In genomic region chr1:26283871-26284596, GRCh38 we compare ENCODE assay signal across 8 cellular contexts. TPM values are rescaled to one million over a fixed set of nuclear protein-coding genes. Genes with fewer than 3 reads are reported as not detected.
DNase-seq lines count a peak whose midpoint lies in the region; ATAC-seq and TF ChIP-seq lines count a peak whose summit lies in the region.

No MANE protein-coding gene starts in this region.

- H3K4me1 ChIP-seq in left ventricle myocardium inferior (peaks cover 87% of the 10 kb centered on the region), mesodermal cell (ENCODE audit: control insufficient read depth, insufficient read depth, low read length, poor library complexity, severe bottlenecking) (peaks cover 45% of the 10 kb centered on the region), upper lobe of right lung (peaks cover 64% of the 10 kb centered on the region)

- H3K27me3 Mint-ChIP-seq in activated naive CD8-positive, alpha-beta T cell = no peaks in the 10 kb centered on the region

- intact Hi-C loops in left ventricle myocardium inferior (cut with micrococcal nuclease) (no loop called here), Right ventricle myocardium superior (cut with DNase I) (loop anchor here (10.0 kb wide), 1 partner anchor 81 kb away; no protein-coding TSS in a partner anchor), upper lobe of right lung (cut with DNase I) (no loop called here)

- no peaks in the 10 kb centered on the region for H3K9me3 Mint-ChIP-seq in activated naive CD8-positive, alpha-beta T cell (ENCODE audit: low read depth)

- H3K36me3 ChIP-seq in left ventricle myocardium inferior (peaks cover 10% of the 10 kb centered on the region), mesodermal cell (ENCODE audit: control insufficient read depth, insufficient read depth, low read length) (peaks cover 33% of the 10 kb centered on the region), upper lobe of right lung (peaks cover 11% of the 10 kb centered on the region)

- no peaks in the 10 kb centered on the region for H3K27me3 ChIP-seq in left ventricle myocardium inferior (ENCODE audit: low read depth)
- H3K27me3 ChIP-seq in upper lobe of right lung = no peaks in the 10 kb centered on the region

- DNase-seq in left ventricle myocardium inferior (no peak), Right ventricle myocardium superior (no peak), upper lobe of right lung (peak; percentile 62), SW 1271 (lab: John Stamatoyannopoulos, UW) (no peak)

- H3K4me3 Mint-ChIP-seq in activated naive CD8-positive, alpha-beta T cell = peak overlapping the region; percentile 89

- H3K4me3 ChIP-seq in left ventricle myocardium inferior (no peak overlapping the region), mesodermal cell (ENCODE audit: extremely low read depth, insufficient read depth, low read length, poor library complexity, severe bottlenecking) (no peak overlapping the region), upper lobe of right lung (peak overlapping the region; percentile 10)

- H3K27ac Mint-ChIP-seq in activated naive CD8-positive, alpha-beta T cell = peak overlapping the region; percentile 100

- ATAC-seq in Right ventricle myocardium superior (ENCODE audit: poor library complexity) = no peak
- no peak for ATAC-seq in upper lobe of right lung
- ATAC-seq in GM18909 (IDR thresholded peaks at IDR 0.05; ENCODE audit: poor library complexity, unreplicated experiment) = no peak
- no peak for ATAC-seq in GM21529 (IDR thresholded peaks at IDR 0.05; ENCODE audit: unreplicated experiment)

- peaks cover 87% of the 10 kb centered on the region for H3K4me1 Mint-ChIP-seq in activated naive CD8-positive, alpha-beta T cell (ENCODE audit: low read depth)

- no peak for TF ChIP-seq CTCF in left ventricle myocardium inferior (IDR thresholded peaks at IDR 0.05; ENCODE audit: borderline replicate concordance)
- no peak for TF ChIP-seq CTCF in upper lobe of right lung (IDR thresholded peaks at IDR 0.05)

- H3K9me3 ChIP-seq in left ventricle myocardium inferior (replicated peaks) (no peaks in the 10 kb centered on the region), mesodermal cell (ENCODE audit: control insufficient read depth, low read length) (no peaks in the 10 kb centered on the region), upper lobe of right lung (no peaks in the 10 kb centered on the region)

- 94 to 96% methylated on average over 9 to 11 of the region's 12 CpGs for WGBS in mesodermal cell (ENCODE audit: insufficient coverage in 2 of 2), 2 experiments

- H3K27ac ChIP-seq in left ventricle myocardium inferior (replicated peaks) = peak overlapping the region; percentile 98
- H3K27ac ChIP-seq in mesodermal cell (ENCODE audit: low read depth, low read length, severe bottlenecking) = peak overlapping the region; percentile 76
- peak overlapping the region; percentile 61 for H3K27ac ChIP-seq in upper lobe of right lung

- H3K36me3 Mint-ChIP-seq in activated naive CD8-positive, alpha-beta T cell = peaks cover 12% of the 10 kb centered on the region

RNA-seq across cellular contexts. Expression of gene SH3BGRL3, which starts 4.1 kb away (rescaled TPM):
- total RNA-seq in left ventricle myocardium inferior (32.1 TPM), Right ventricle myocardium superior (33.9 TPM), upper lobe of right lung (169 TPM)
- 398 TPM for polyA plus RNA-seq in mesodermal cell (2013, experiment 1 of 2)
- polyA plus RNA-seq in mesodermal cell (2013, experiment 2 of 2) = 334 TPM

RNA-seq across cellular contexts. Expression of gene UBXN11, which starts 22.4 kb away (rescaled TPM):
- total RNA-seq in left ventricle myocardium inferior = 11.6 TPM
- 8.3 TPM for total RNA-seq in Right ventricle myocardium superior
- 10.6 TPM for polyA plus RNA-seq in mesodermal cell (2013, experiment 1 of 2)
- 8.5 TPM for polyA plus RNA-seq in mesodermal cell (2013, experiment 2 of 2)
- total RNA-seq in upper lobe of right lung = 37.0 TPM

RNA-seq across cellular contexts. Expression of gene CD52, which starts 33.7 kb away (rescaled TPM):
- total RNA-seq in left ventricle myocardium inferior = 2.4 TPM
- total RNA-seq in Right ventricle myocardium superior = 4.4 TPM
- 3.0 TPM for polyA plus RNA-seq in mesodermal cell (2013, experiment 1 of 2)
- 3.5 TPM for polyA plus RNA-seq in mesodermal cell (2013, experiment 2 of 2)
- 348 TPM for total RNA-seq in upper lobe of right lung

RNA-seq across cellular contexts. Expression of gene CEP85, which starts 50.0 kb away (rescaled TPM):
- 71.2 TPM for total RNA-seq in left ventricle myocardium inferior
- total RNA-seq in Right ventricle myocardium superior = 82.5 TPM
- 19.4 TPM for polyA plus RNA-seq in mesodermal cell (2013, experiment 1 of 2)
- 18.5 TPM for polyA plus RNA-seq in mesodermal cell (2013, experiment 2 of 2)
- 10.3 TPM for total RNA-seq in upper lobe of right lung

Comparison
In these comparisons a context has a peak if more than half of its experiments do, and no peak if none do; other contexts are left out.
1. RNA of gene CD52, which starts 33.7 kb away (total RNA-seq): 348 TPM in upper lobe of right lung (single experiment); 4.4 TPM in Right ventricle myocardium superior (single experiment) and 2.4 TPM in left ventricle myocardium inferior (single experiment); every median in the first group is over 10 times any median in the second.
2. Peak in every context shown above with its lines, with median percentiles within 50 percentile points of each other: H3K27ac ChIP-seq.